In the genomic region with DNA sequence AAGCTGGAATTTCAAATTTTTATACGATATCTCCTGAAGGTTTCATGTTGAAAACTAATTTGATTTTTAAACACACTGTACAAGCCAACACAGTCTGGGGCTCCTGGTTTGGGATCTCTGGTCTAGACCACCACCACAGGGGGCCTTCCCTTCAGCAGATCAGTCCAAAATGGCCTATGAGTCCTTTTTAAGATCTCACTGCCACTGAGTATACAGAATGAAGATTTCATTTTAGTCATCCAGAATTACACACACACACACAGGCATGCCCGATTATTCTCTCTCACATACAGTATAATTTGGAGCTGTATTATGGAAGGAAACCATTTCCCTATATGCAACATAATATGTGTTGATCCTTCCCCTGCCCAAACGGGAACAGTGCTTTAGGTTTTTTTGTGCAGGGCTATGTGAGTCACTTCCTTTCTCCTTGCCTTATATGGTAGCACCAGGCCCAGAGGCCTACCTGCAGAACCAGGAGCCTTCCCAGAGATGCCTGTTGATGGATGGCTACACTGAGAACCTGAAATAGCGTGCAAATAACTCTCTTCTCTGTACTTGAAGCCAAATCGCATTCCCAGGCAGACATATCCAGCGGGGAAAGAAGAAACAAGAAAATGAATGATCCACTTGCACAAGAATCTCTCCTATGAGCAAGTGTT, we compare ENCODE assay signal across 8 cellular contexts. TPM values are rescaled to one million over a fixed set of nuclear protein-coding genes. Genes with fewer than 3 reads are reported as not detected.
DNase-seq lines count a peak whose midpoint lies in the region; ATAC-seq, FAIRE-seq and TF ChIP-seq lines count a peak whose summit lies in the region.

No MANE protein-coding gene starts in this region.

- DNase-seq in DND-41 (no peak), activated B cell treated with CpG ODN at 0.5 μM for 24 hours (no peak), HepG2 (ENCODE audit: low spot score) (no peak), sigmoid colon (no peak), ecto neural progenitor cell (ENCODE audit: low spot score) (no peak)
- peak; percentile 60 for DNase-seq in Jurkat, Clone E6-1 (ENCODE audit: low read depth, low spot score)

- no peak overlapping the region for H3K4me2 ChIP-seq in DND-41 (ENCODE audit: insufficient read depth, low read length)
- H3K4me2 ChIP-seq in HepG2 (ENCODE audit: low read depth, low read length): no peak overlapping the region

- H3K4me3 ChIP-seq in DND-41 (ENCODE audit: low read depth in 1 of 2, low read length in 2 of 2) (no peak overlapping the region), HepG2 (replicated peaks in 1 of 3; ENCODE audit: insufficient read depth in 1 of 3, low read depth in 2 of 3, low read length in 3 of 3) (no peak overlapping the region), sigmoid colon (no peak overlapping the region)
- H3K4me3 ChIP-seq in Jurkat, Clone E6-1 (ENCODE audit: low read length): no peak overlapping the region

- H3K36me3 ChIP-seq in DND-41 (ENCODE audit: insufficient read depth, low read length) (no peaks in the 10 kb centered on the region), HepG2 (replicated peaks in 1 of 2; ENCODE audit: control insufficient read depth in 1 of 2, insufficient read depth in 2 of 2, low read length in 2 of 2) (no peaks in the 10 kb centered on the region), sigmoid colon (no peaks in the 10 kb centered on the region)

- no peak for TF ChIP-seq EP300 in HepG2 (IDR thresholded peaks at IDR 0.05; ENCODE audit: low read depth in 2 of 2, low read length in 2 of 2)
- TF ChIP-seq EP300 in HepG2 (CRISPR knock-in tag; IDR thresholded peaks at IDR 0.05; ENCODE audit: borderline replicate concordance): no peak
- no peak for TF ChIP-seq EP300 in sigmoid colon (IDR thresholded peaks at IDR 0.05)

- FAIRE-seq in HepG2 (lab: Jason Lieb, UNC): no peak

- TF ChIP-seq RAD21 in HepG2 (CRISPR knock-in tag; IDR thresholded peaks at IDR 0.05): no peak

- peak overlapping the region; percentile 65 for H3K27ac Mint-ChIP-seq in activated B cell treated with CpG ODN at 0.5 μM for 24 hours

- intact Hi-C loops in activated B cell treated with CpG ODN at 0.5 μM for 24 hours (cut with micrococcal nuclease) (no loop called here), HepG2 (cut with micrococcal nuclease; ENCODE audit: unreplicated experiment) (no loop called here), sigmoid colon (cut with DNase I) (no loop called here)

- H3K9me3 ChIP-seq in DND-41 (ENCODE audit: insufficient read depth, low read length, severe bottlenecking): no peaks in the 10 kb centered on the region
- H3K9me3 ChIP-seq in HepG2 (ENCODE audit: low read length): no peaks in the 10 kb centered on the region
- no peaks in the 10 kb centered on the region for H3K9me3 ChIP-seq in sigmoid colon

- no peaks in the 10 kb centered on the region for H4K20me1 ChIP-seq in DND-41 (ENCODE audit: insufficient read depth, low read length)
- H4K20me1 ChIP-seq in HepG2 (ENCODE audit: insufficient read depth, low read length): no peaks in the 10 kb centered on the region

- H3K9ac ChIP-seq in DND-41 (ENCODE audit: low read depth, low read length): no peak overlapping the region
- H3K9ac ChIP-seq in HepG2 (ENCODE audit: insufficient read depth, low read depth, low read length): no peak overlapping the region

- H3K4me1 ChIP-seq in DND-41 (ENCODE audit: insufficient read depth, low read length) (no peaks in the 10 kb centered on the region), HepG2 (ENCODE audit: insufficient read depth, low read length) (peaks cover 25% of the 10 kb centered on the region), sigmoid colon (peaks cover 0 to 11% (median 4%) of the 10 kb centered on the region in 4 donors)

- H3K9me3 Mint-ChIP-seq in activated B cell treated with CpG ODN at 0.5 μM for 24 hours: peaks cover 5% of the 10 kb centered on the region

- H3K36me3 Mint-ChIP-seq in activated B cell treated with CpG ODN at 0.5 μM for 24 hours (ENCODE audit: low read depth): no peaks in the 10 kb centered on the region

- CTCF ChIA-PET in activated B cell treated with CpG ODN at 0.5 μM for 24 hours (lab: Charles Lee) (interaction anchor here (1.5 kb wide), 1 partner anchor 28 kb away, joined by 3 read pairs; a partner anchor contains a TSS), HepG2 (lab: Yijun Ruan, JAX; ENCODE audit: low intra/inter-chr PET ratio, low total read pairs) (no interaction called here)

- H3K4me1 Mint-ChIP-seq in activated B cell treated with CpG ODN at 0.5 μM for 24 hours: peaks cover 35% of the 10 kb centered on the region

- H3K27me3 ChIP-seq in DND-41 (ENCODE audit: insufficient read depth, low read length, poor library complexity) (no peaks in the 10 kb centered on the region), HepG2 (ENCODE audit: control insufficient read depth in 1 of 2, insufficient read depth in 2 of 2, low read length in 2 of 2) (peaks cover 0 to 4% of the 10 kb centered on the region in 2 experiments; a peak in 1 of 5 replicates), sigmoid colon (no peaks in the 10 kb centered on the region)

- TF ChIP-seq POLR2A in HepG2 (IDR thresholded peaks at IDR 0.05; ENCODE audit: insufficient read depth in 1 of 2, low read depth in 2 of 2, low read length in 2 of 2) (no peak), sigmoid colon (IDR thresholded peaks at IDR 0.05) (no peak)

- BruUV-seq in HepG2 (replicated peaks; lab: Mats Ljungman, UMichigan): no TSS peak

- no peaks in the 10 kb centered on the region for H3K27me3 Mint-ChIP-seq in activated B cell treated with CpG ODN at 0.5 μM for 24 hours

- TF ChIP-seq CTCF in DND-41 (IDR thresholded peaks at IDR 0.05; ENCODE audit: borderline replicate concordance, extremely low read depth, low read length, poor library complexity, severe bottlenecking) (no peak), activated B cell treated with CpG ODN at 0.5 μM for 24 hours (IDR thresholded peaks at IDR 0.05) (no peak), HepG2 (CRISPR knock-in tag; IDR thresholded peaks at IDR 0.05) (no peak), sigmoid colon (IDR thresholded peaks at IDR 0.05) (no peak)

- H3K4me3 Mint-ChIP-seq in activated B cell treated with CpG ODN at 0.5 μM for 24 hours: no peak overlapping the region

- H3K27ac ChIP-seq in DND-41 (ENCODE audit: low read length) (no peak overlapping the region), HepG2 (ENCODE audit: extremely low read length, insufficient read depth, low read length) (no peak overlapping the region), sigmoid colon (no peak overlapping the region)

- peak; percentile 68 for ATAC-seq in DND-41 (ENCODE audit: insufficient read depth, low read depth)
- ATAC-seq in activated B cell treated with CpG ODN at 0.5 μM for 24 hours (ENCODE audit: low read depth): peak; percentile 54
- no peak for ATAC-seq in HepG2
- ATAC-seq in HG03045 (IDR thresholded peaks at IDR 0.05; ENCODE audit: unreplicated experiment): no peak
- no peak for ATAC-seq in GM19023 (IDR thresholded peaks at IDR 0.05; ENCODE audit: unreplicated experiment)

- in situ Hi-C loops in HepG2 (cut with HindIII; ENCODE audit: extremely low pct_ligation_motif_present, low pct_unique_long_range_greater_than_20kb): no loop called here

- no peaks in the 10 kb centered on the region for H3K79me2 ChIP-seq in DND-41 (ENCODE audit: insufficient read depth, low read length)
- no peaks in the 10 kb centered on the region for H3K79me2 ChIP-seq in HepG2 (ENCODE audit: insufficient read depth, low read length)

- 13% methylated on average over 6 of the region's 6 CpGs for WGBS in HepG2 (ENCODE audit: low lambda C conversion rate)
- 64 to 66% methylated on average over 6 of the region's 6 CpGs for WGBS in sigmoid colon, 2 donors

- H2AFZ ChIP-seq in DND-41 (ENCODE audit: low read depth, low read length): no peak overlapping the region
- H2AFZ ChIP-seq in HepG2 (ENCODE audit: low read length): no peak overlapping the region

- POLR2A ChIA-PET in activated B cell treated with CpG ODN at 0.5 μM for 24 hours (lab: Charles Lee) (no interaction called here), HepG2 (lab: Yijun Ruan, JAX) (no interaction called here)

TF ChIP-seq in HepG2, 621 proteins besides CTCF, POLR2A, EP300 and RAD21 (continues in another document):
- TF ChIP-seq GABPA (IDR thresholded peaks at IDR 0.05; ENCODE audit: low read depth, low read length) (no peak), GABPA (CRISPR knock-in tag; IDR thresholded peaks at IDR 0.05; ENCODE audit: low read depth) (no peak)

RNA-seq across cellular contexts. Expression of a gene that starts 28.1 kb away (rescaled TPM):
- 61.1 TPM for polyA plus RNA-seq in Jurkat, Clone E6-1 (2012; ENCODE audit: insufficient read depth, insufficient read length)
- total RNA-seq in activated B cell treated with CpG ODN at 0.5 μM for 24 hours (142 and 155 TPM in 2 replicates), HepG2 (2016; rRNA removed; fragmentation: Illumina TruSeq; extraction: Trizol) (31.1 and 55.4 TPM in 2 replicates), sigmoid colon (100 to 1,000 TPM in 1 of 4 donors, 10 to 100 TPM in 3; 73.6 to 146 (median 84.8) TPM)
- total RNA-seq in HepG2 (2016; cell fraction: cytosol; rRNA removed; fragmentation: Illumina TruSeq; extraction: Trizol; ENCODE audit: low read depth): 6.9 and 7.5 TPM in 2 replicates
- total RNA-seq in HepG2 (2016; cell fraction: insoluble cytoplasmic fraction; rRNA removed; fragmentation: Illumina TruSeq; extraction: Trizol): 30.0 and 49.7 TPM in 2 replicates
- 13.9 and 14.6 TPM in 2 replicates for total RNA-seq in HepG2 (2016; cell fraction: membrane; rRNA removed; fragmentation: Illumina TruSeq; extraction: Trizol)
- 64.2 and 67.8 TPM in 2 replicates for total RNA-seq in HepG2 (2016; cell fraction: nucleus; rRNA removed; fragmentation: Illumina TruSeq; extraction: Trizol)
- polyA plus RNA-seq in HepG2 (2011; rRNA removed) (54.8 and 63.6 TPM in 2 replicates), sigmoid colon (10 to 100 TPM; 13.2 to 39.8 (median 17.1) TPM)
- polyA plus RNA-seq in HepG2 (2011; cell fraction: cytosol; rRNA removed): 42.4 and 52.8 TPM in 2 replicates
- 73.1 and 75.6 TPM in 2 replicates for polyA plus RNA-seq in HepG2 (2011; cell fraction: nucleus; rRNA removed)
- 62.3 and 73.2 TPM in 2 replicates for polyA plus RNA-seq in HepG2 (2012)
- polyA plus RNA-seq in HepG2 (2016; cell fraction: cytosol; fragmentation: Illumina TruSeq; extraction: Trizol; ENCODE audit: low read depth): 0.92 and 0.94 TPM in 2 replicates
- polyA plus RNA-seq in HepG2 (2016; cell fraction: insoluble cytoplasmic fraction; fragmentation: Illumina TruSeq; extraction: Trizol; ENCODE audit: low read depth): 35.7 and 39.9 TPM in 2 replicates
- 2.2 and 4.7 TPM in 2 replicates for polyA plus RNA-seq in HepG2 (2016; cell fraction: membrane; fragmentation: Illumina TruSeq; extraction: Trizol; ENCODE audit: low read depth)
- 39.9 and 51.6 TPM in 2 replicates for polyA plus RNA-seq in HepG2 (2016; cell fraction: nucleus; fragmentation: Illumina TruSeq; extraction: Trizol; ENCODE audit: insufficient read depth, low read depth)
- 231 and 292 TPM in 2 replicates for polyA minus RNA-seq in HepG2 (2011; rRNA and poly(A)+ RNA removed; ENCODE audit: low replicate concordance)
- 157 and 213 TPM in 2 replicates for polyA minus RNA-seq in HepG2 (2011; cell fraction: cytosol; rRNA and poly(A)+ RNA removed)
- 269 and 312 TPM in 2 replicates for polyA minus RNA-seq in HepG2 (2011; cell fraction: nucleus; rRNA and poly(A)+ RNA removed)

Comparison
In these comparisons a context has a peak if more than half of its experiments do, and no peak if none do; other contexts are left out.
1. ATAC-seq: peak in DND-41 (single experiment) and activated B cell treated with CpG ODN at 0.5 μM for 24 hours (single experiment); none in HepG2 (single experiment), HG03045 (single experiment) and GM19023 (single experiment).